Comparison of ENCODE assay signal across 1 cellular context in the genomic region with DNA sequence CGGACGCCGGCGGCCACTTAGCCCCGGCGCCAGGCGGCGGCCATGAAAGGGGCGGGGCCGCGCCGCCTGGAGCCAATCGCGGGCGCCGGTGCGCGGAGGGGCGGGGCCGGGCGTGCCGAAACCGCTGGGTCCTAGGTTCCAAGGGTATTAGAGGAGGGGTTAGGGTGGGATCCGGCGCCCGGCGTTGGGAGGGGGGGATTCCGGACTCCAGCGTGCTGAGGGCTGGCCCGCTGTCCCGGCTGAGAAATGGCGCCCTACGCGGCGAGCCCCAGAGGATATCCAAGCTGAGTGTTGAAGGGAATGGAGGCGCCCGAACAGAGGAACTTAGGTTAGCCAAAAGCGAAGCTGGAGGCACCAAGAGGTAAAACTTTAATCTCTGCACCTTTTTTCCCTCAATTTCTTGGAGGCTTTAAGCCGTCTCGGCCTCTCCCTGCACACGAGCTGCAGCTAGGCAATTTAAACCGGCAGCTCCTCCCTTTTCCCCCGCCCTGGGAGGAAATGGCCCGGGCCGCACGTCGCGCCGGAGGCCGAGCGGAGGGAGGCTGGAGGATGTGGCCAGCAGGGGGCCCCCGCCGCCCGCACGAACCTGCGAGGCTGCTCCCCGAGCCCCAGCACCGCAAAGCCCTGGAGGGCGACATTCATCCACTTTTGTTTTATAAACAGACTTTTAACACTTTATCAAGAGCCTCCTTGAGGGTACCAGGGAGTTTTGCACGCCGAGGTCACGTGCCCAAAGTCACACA.
TF ChIP-seq lines count a peak whose summit lies in the region.

Gene XXYLT1 (minus strand): TSS at position 44 of the 743 bp plus-strand sequence. CDS start 101 bp downstream, outside the sequence.

TF ChIP-seq in K562, 482 proteins besides CTCF, POLR2A, EP300 and RAD21 (continued from another document):
- no peak for TF ChIP-seq STAT6 (CRISPR knock-in tag; IDR thresholded peaks at IDR 0.05)
- peak; percentile 56 for TF ChIP-seq RBFOX2 (IDR thresholded peaks at IDR 0.05; ENCODE audit: low read depth, low read length)
- no peak for TF ChIP-seq KAT2B (IDR thresholded peaks at IDR 0.05; ENCODE audit: low read depth, low read length)
- TF ChIP-seq HNRNPUL1 (IDR thresholded peaks at IDR 0.05; ENCODE audit: low read length): no peak
- TF ChIP-seq ZNF311 (CRISPR knock-in tag; IDR thresholded peaks at IDR 0.05): no peak
- no peak for TF ChIP-seq TAF1 (IDR thresholded peaks at IDR 0.05; ENCODE audit: control insufficient read depth, extremely low read depth, insufficient read depth, low read length, severe bottlenecking)
- TF ChIP-seq, protein P1, sequence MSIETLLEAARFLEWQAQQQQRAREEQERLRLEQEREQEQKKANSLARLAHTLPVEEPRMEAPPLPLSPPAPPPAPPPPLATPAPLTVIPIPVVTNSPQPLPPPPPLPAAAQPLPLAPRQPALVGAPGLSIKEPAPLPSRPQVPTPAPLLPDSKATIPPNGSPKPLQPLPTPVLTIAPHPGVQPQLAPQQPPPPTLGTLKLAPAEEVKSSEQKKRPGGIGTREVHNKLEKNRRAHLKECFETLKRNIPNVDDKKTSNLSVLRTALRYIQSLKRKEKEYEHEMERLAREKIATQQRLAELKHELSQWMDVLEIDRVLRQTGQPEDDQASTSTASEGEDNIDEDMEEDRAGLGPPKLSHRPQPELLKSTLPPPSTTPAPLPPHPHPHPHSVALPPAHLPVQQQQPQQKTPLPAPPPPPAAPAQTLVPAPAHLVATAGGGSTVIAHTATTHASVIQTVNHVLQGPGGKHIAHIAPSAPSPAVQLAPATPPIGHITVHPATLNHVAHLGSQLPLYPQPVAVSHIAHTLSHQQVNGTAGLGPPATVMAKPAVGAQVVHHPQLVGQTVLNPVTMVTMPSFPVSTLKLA (conservative IDR thresholded peaks at IDR 0.05): peak; percentile 78 to 86
- TF ChIP-seq ZNF780A (CRISPR knock-in tag; IDR thresholded peaks at IDR 0.05): no peak
- TF ChIP-seq RFX7 (CRISPR knock-in tag; IDR thresholded peaks at IDR 0.05): no peak
- TF ChIP-seq, protein P2, sequence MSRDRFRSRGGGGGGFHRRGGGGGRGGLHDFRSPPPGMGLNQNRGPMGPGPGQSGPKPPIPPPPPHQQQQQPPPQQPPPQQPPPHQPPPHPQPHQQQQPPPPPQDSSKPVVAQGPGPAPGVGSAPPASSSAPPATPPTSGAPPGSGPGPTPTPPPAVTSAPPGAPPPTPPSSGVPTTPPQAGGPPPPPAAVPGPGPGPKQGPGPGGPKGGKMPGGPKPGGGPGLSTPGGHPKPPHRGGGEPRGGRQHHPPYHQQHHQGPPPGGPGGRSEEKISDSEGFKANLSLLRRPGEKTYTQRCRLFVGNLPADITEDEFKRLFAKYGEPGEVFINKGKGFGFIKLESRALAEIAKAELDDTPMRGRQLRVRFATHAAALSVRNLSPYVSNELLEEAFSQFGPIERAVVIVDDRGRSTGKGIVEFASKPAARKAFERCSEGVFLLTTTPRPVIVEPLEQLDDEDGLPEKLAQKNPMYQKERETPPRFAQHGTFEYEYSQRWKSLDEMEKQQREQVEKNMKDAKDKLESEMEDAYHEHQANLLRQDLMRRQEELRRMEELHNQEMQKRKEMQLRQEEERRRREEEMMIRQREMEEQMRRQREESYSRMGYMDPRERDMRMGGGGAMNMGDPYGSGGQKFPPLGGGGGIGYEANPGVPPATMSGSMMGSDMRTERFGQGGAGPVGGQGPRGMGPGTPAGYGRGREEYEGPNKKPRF (IDR thresholded peaks at IDR 0.05; ENCODE audit: low read depth, low read length): no peak
- TF ChIP-seq MEF2D (tag; conservative IDR thresholded peaks at IDR 0.05; ENCODE audit: low read depth): no peak
- TF ChIP-seq, protein P3, sequence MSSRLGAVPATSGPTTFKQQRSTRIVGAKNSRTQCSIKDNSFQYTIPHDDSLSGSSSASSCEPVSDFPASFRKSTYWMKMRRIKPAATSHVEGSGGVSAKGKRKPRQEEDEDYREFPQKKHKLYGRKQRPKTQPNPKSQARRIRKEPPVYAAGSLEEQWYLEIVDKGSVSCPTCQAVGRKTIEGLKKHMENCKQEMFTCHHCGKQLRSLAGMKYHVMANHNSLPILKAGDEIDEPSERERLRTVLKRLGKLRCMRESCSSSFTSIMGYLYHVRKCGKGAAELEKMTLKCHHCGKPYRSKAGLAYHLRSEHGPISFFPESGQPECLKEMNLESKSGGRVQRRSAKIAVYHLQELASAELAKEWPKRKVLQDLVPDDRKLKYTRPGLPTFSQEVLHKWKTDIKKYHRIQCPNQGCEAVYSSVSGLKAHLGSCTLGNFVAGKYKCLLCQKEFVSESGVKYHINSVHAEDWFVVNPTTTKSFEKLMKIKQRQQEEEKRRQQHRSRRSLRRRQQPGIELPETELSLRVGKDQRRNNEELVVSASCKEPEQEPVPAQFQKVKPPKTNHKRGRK (tag; IDR thresholded peaks at IDR 0.05): no peak
